ENCODE assay signal across 1 cellular context in genomic region chr9:4740623-4741364, GRCh38.
TF ChIP-seq lines count a peak whose summit lies in the region.

AK3 (minus strand) TSS chr9:4741202; CDS start chr9:4741087, 115 bp downstream.

TF ChIP-seq in GM12878, 131 proteins besides CTCF, POLR2A, EP300 and RAD21 (continued from another document and continues in another):
- TF ChIP-seq ZNF687 (IDR thresholded peaks at IDR 0.05) (peak; percentile 88), EED (IDR thresholded peaks at IDR 0.05; ENCODE audit: low read depth) (no peak), BMI1 (IDR thresholded peaks at IDR 0.05; ENCODE audit: borderline replicate concordance) (0 out of 2 replicates have a peak, but pooled peaks have one; percentile 35), ZNF24 (IDR thresholded peaks at IDR 0.05) (no peak), ETV6 (conservative IDR thresholded peaks at IDR 0.05 in 1 of 2, IDR thresholded peaks at IDR 0.05 in 1 of 2; ENCODE audit: borderline replicate concordance in 1 of 2, low read depth in 1 of 2) (no peak), ZBTB11 (CRISPR knock-in tag; IDR thresholded peaks at IDR 0.05) (no peak), E2F8 (IDR thresholded peaks at IDR 0.05; ENCODE audit: low read depth, partially characterized antibody) (no peak), DPF2 (IDR thresholded peaks at IDR 0.05) (peak; percentile 91; the same call in 1 of the 2 replicates), POU2F2 (IDR thresholded peaks at IDR 0.05; ENCODE audit: borderline replicate concordance, low read depth, low read length) (peak; percentile 68; the same call in 2 of the 3 replicates), BRCA1 (IDR thresholded peaks at IDR 0.05; ENCODE audit: low read depth, low read length) (no peak), NKRF (conservative IDR thresholded peaks at IDR 0.05) (peak; percentile 92), SP1 (IDR thresholded peaks at IDR 0.05; ENCODE audit: low read depth, low read length) (no peak), ZNF622 (IDR thresholded peaks at IDR 0.05) (no peak), MEF2B (IDR thresholded peaks at IDR 0.05; ENCODE audit: partially characterized antibody, poor library complexity, severe bottlenecking) (peak; percentile 10), NRF1 (conservative IDR thresholded peaks at IDR 0.05; ENCODE audit: low read depth, low read length) (no peak; the same call in 1 of the 2 replicates), ELK1 (IDR thresholded peaks at IDR 0.05; ENCODE audit: low read depth, low read length) (peak; percentile 59), USF1 (IDR thresholded peaks at IDR 0.05; ENCODE audit: borderline replicate concordance, extremely low read length, insufficient read depth, low read depth, low read length) (no peak), SMARCA5 (IDR thresholded peaks at IDR 0.05) (peak; percentile 92), ZNF207 (IDR thresholded peaks at IDR 0.05; ENCODE audit: borderline replicate concordance) (peak; percentile 66; the same call in 1 of the 2 replicates), PBX3 (IDR thresholded peaks at IDR 0.05; ENCODE audit: insufficient replicate concordance, low read depth, low read length) (no peak), RB1 (IDR thresholded peaks at IDR 0.05; ENCODE audit: borderline replicate concordance) (peak; percentile 62; the same call in 1 of the 2 replicates), ZNF274 (IDR thresholded peaks at IDR 0.05; ENCODE audit: insufficient read depth, insufficient read length) (no peak), ZBTB40 (IDR thresholded peaks at IDR 0.05; ENCODE audit: borderline replicate concordance) (0 out of 2 replicates have a peak, but pooled peaks have one; percentile 3), CHD1 (IDR thresholded peaks at IDR 0.05; ENCODE audit: low read depth, low read length) (no peak), GATAD2B (conservative IDR thresholded peaks at IDR 0.05; ENCODE audit: low read depth) (peak; percentile 97), MYC (IDR thresholded peaks at IDR 0.05; ENCODE audit: insufficient read depth, insufficient read length, insufficient replicate concordance, low read length, severe bottlenecking) (peak; percentile 32), BACH1 (IDR thresholded peaks at IDR 0.05; ENCODE audit: borderline replicate concordance) (peak; percentile 80; the same call in 1 of the 2 replicates), TCF7 (IDR thresholded peaks at IDR 0.05; ENCODE audit: borderline replicate concordance) (no peak), CBX5 (IDR thresholded peaks at IDR 0.05; ENCODE audit: low read depth) (no peak), NBN (IDR thresholded peaks at IDR 0.05) (no peak; the same call in 1 of the 2 replicates), BCL3 (IDR thresholded peaks at IDR 0.05; ENCODE audit: borderline replicate concordance, insufficient read depth, low read depth, low read length, poor library complexity, severe bottlenecking) (no peak), MXI1 (IDR thresholded peaks at IDR 0.05; ENCODE audit: low read depth, low read length) (peak; percentile 62; the same call in 1 of the 2 replicates), SREBF2 (IDR thresholded peaks at IDR 0.05; ENCODE audit: low read length) (no peak), CREB1 (IDR thresholded peaks at IDR 0.05; ENCODE audit: low read depth) (peak; percentile 48)
